Comparison of ENCODE assay signal across 11 cellular contexts in the genomic region with DNA sequence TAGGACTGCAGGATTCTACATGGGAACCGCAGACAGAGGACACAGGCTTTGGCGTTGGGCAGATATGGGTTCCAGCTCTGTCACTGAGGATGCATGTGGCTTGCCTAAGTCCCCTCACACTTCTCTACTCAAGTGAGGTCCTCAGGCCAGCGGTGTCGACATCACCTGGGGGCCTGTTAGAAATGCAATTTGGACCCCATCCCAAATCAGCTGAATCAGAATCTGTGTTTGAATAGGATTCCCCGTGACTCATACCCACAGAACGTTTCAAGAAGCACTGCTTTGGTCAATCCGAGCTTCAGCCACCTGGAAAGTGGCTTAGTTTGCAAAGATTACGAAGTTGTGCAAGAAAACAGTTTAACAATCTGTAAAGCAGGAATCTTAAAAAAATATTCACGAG.
DNase-seq lines count a peak whose midpoint lies in the region; ATAC-seq and TF ChIP-seq lines count a peak whose summit lies in the region.
"Had no signal": no experiment of that assay in that cellular context is flagged by ENCODE, and none has a peak within 500 bp of the region (broad histone marks: within the 10 kb centered on the region; RNA-seq: fewer than 3 reads in every experiment).

No MANE protein-coding gene starts in this region.

- no peaks in the 10 kb centered on the region for H3K36me3 ChIP-seq in right atrium auricular region

- no peaks in the 10 kb centered on the region for H3K27me3 ChIP-seq in right atrium auricular region

- in situ Hi-C loops in ACHN (cut with HindIII; ENCODE audit: low pct_ligation_motif_present, low pct_unique_long_range_greater_than_20kb, low sequenced_read_pairs), result no loop called here

- no peak for ATAC-seq in HG03432 (IDR thresholded peaks at IDR 0.05; ENCODE audit: unreplicated experiment)

- peaks cover 0 to 6% of the 10 kb centered on the region in 2 donors for H3K9me3 ChIP-seq in right atrium auricular region

- TF ChIP-seq CTCF in right atrium auricular region (IDR thresholded peaks at IDR 0.05), result no peak

- H3K27ac ChIP-seq in right atrium auricular region, result no peak overlapping the region
- H3K27ac ChIP-seq: skin epidermis had no signal

- DNase-seq in ACHN, result peak; percentile 70
- peak; percentile 74 for DNase-seq in HT1080 (ENCODE audit: low read depth)
- DNase-seq in astrocyte of the hippocampus (ENCODE audit: low read depth, low spot score), result peak; percentile 91
- DNase-seq in islet precursor cell, result peak; percentile 56
- DNase-seq in right atrium auricular region (ENCODE audit: low spot score), result no peak
- no peak for DNase-seq in NCI-H2081 treated with DMSO at 0.1 percent for 48 hours (lab: John Stamatoyannopoulos, UW)
- DNase-seq in hippocampal formation (lab: John Stamatoyannopoulos, UW), result no peak
- DNase-seq: activated naive CD4-positive, alpha-beta T cell treated with anti-CD3 and anti-CD28 coated beads, Interleukin-2, amount 50 U/mL, for 16 hours; NCI-H82 had no signal

- H3K4me3 ChIP-seq in right atrium auricular region, result no peak overlapping the region
- H3K4me3 ChIP-seq: skin epidermis had no signal

- H3K4me1 ChIP-seq in right atrium auricular region, result no peaks in the 10 kb centered on the region

Comparison
In these comparisons a context has a peak if more than half of its experiments do, and no peak if none do; other contexts are left out.
1. DNase-seq: peak in ACHN (single experiment), HT1080 (single experiment), astrocyte of the hippocampus (single experiment) and islet precursor cell (single experiment); none in right atrium auricular region (single experiment), NCI-H2081 treated with DMSO at 0.1 percent for 48 hours (single experiment) and hippocampal formation (0 of 2).